27 cellular contexts compared by ENCODE assay signal in the genomic region with DNA sequence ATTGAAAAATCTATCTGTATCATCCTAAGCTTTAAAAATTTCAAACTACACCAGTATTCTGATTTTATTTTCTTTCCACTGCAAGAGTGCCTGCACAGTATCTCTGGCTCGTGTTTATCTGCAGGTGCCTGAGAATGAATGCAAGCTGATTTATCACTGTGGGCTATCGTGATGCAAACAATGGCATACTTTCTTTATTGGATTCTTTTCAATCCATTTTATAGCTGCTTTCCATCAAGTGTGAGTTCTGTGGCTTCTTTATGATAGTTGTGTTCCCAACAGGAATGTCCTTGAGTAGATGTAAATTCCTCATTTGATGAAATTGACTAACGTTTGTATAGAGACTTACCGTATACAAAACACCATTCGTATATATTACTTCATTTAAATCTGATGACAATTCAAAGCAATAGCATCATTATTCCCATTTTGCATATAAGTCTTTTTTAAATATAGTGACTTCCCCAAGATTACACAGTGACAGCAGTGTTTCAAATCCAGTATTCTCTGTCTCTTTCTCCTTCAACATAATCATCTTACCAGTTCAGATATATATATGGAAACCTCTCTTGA.
"Had no signal": no experiment of that assay in that cellular context is flagged by ENCODE, and none has a peak within 500 bp of the region (broad histone marks: within the 10 kb centered on the region; RNA-seq: fewer than 3 reads in every experiment).

No MANE protein-coding gene starts in this region.

- H3K36me3 ChIP-seq: ascending aorta, cardiac muscle cell, colonic mucosa, Peyer's patch, SJSA1 had no signal

- FAIRE-seq: TTC549 had no signal

- H3K27ac ChIP-seq: ascending aorta, cardiac muscle cell, colonic mucosa, Peyer's patch, SJSA1 had no signal

- DNase-seq: activated CD4-positive, alpha-beta T cell treated with anti-CD3 and anti-CD28 coated beads, Interleukin-2, amount 10 ng/mL, durations not matched to agents 24 days and 14 days; activated CD4-positive, alpha-beta T cell treated with anti-CD3 and anti-CD28 coated beads, Interleukin-2, amount 50 U/mL, for 4 hours; activated CD8-positive, alpha-beta T cell treated with anti-CD3 and anti-CD28 coated beads for 36 hours; activated effector memory CD4-positive, alpha-beta T cell treated with anti-CD3 and anti-CD28 coated beads, Interleukin-2, amount 50 U/mL, for 16 hours; activated naive CD4-positive, alpha-beta T cell; activated naive CD4-positive, alpha-beta T cell treated with anti-CD3 and anti-CD28 coated beads, Interleukin-2, amount 50 U/mL, for 16 hours; activated naive CD8-positive, alpha-beta T cell treated with anti-CD3 and anti-CD28 coated beads for 36 hours; activated T-cell treated with anti-CD3 and anti-CD28 coated beads, Interleukin-2, amount 50 U/mL, for 1 hour; activated T-cell treated with anti-CD3 and anti-CD28 coated beads, Interleukin-2, amount 50 U/mL, for 72 hours; amygdala; colonic mucosa; MM.1S; MV-4-11; NCI-H1092; NCI-H1694 treated with DMSO at 0.1 percent for 48 hours; NCI-H2029 treated with DMSO at 0.1 percent for 48 hours; NCI-H345; NCI-H524 treated with DMSO at 0.1 percent for 48 hours; PC-3; Peyer's patch; RPMI8226; SHP77 treated with DMSO at 0.1 percent for 48 hours; SK-N-SH had no signal

- H3K4me1 ChIP-seq: ascending aorta, colonic mucosa, SJSA1 had no signal

- H3K9me3 ChIP-seq: ascending aorta, colonic mucosa, Peyer's patch, SJSA1, SK-N-SH had no signal

- H3K4me3 ChIP-seq: ascending aorta, cardiac muscle cell, colonic mucosa, Peyer's patch, SJSA1 had no signal
